Comparison of ENCODE assay signal across 1 cellular context in genomic region chr1:201537028-201537427, GRCh38.
A peak's percentile ranks its signal among the peaks of the same experiment; 100 is the strongest.
TF ChIP-seq lines count a peak whose summit lies in the region.

No MANE protein-coding gene starts in this region.

TF ChIP-seq in HepG2, 621 proteins besides CTCF, POLR2A, EP300 and RAD21:
- TF ChIP-seq ZNF629 (CRISPR knock-in tag; conservative IDR thresholded peaks at IDR 0.05) (no peak), ATF7 (IDR thresholded peaks at IDR 0.05) (peak; percentile 66), ATF7 (CRISPR knock-in tag; IDR thresholded peaks at IDR 0.05) (no peak)
